23 cellular contexts compared by ENCODE assay signal in the genomic region with DNA sequence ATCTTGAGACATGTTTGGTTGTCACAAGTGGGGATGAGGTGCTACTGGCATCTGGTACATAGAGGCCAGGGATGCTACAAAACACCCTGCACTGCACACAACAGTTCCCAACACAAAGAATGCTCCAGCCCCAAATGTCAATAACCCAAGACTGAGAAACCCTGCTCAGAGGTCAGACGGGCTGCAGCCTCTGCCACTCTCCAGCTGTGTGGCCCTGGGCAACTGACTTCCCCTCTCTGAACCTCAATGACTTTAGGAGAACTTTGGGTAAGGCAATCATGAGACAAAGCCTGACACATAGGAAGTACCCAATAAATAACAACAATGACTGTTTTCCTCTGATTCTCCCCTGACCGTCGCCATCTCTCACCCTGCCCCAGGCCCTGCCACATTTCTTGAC.
"Had no signal": no experiment of that assay in that cellular context is flagged by ENCODE, and none has a peak within 500 bp of the region (broad histone marks: within the 10 kb centered on the region; RNA-seq: fewer than 3 reads in every experiment).

No MANE protein-coding gene starts in this region.

- H3K36me3 ChIP-seq: gastroesophageal sphincter, heart right ventricle, right atrium auricular region, tibial nerve, uterus had no signal

- H3K9me3 ChIP-seq: gastroesophageal sphincter, heart right ventricle, mucosa of descending colon, psoas muscle, right atrium auricular region, tibial nerve, uterus had no signal

- H3K27me3 Mint-ChIP-seq: activated CD4-positive, alpha-beta memory T cell treated with anti-CD3 and anti-CD28 coated beads for 36 hours; activated naive CD8-positive, alpha-beta T cell treated with anti-CD3 and anti-CD28 coated beads, Interleukin-2, amount 10 ng/mL, durations not matched to agents 7 days and 5 days; stimulated activated naive CD8-positive, alpha-beta T cell treated with anti-CD3 and anti-CD28 coated beads, Interleukin-15, amount 100 ng/mL, for 72 hours had no signal

- H3K27ac ChIP-seq: epithelial cell of prostate, gastroesophageal sphincter, heart right ventricle, psoas muscle, right atrium auricular region, tibial nerve, uterus had no signal

- H3K4me3 Mint-ChIP-seq: activated CD4-positive, alpha-beta memory T cell treated with anti-CD3 and anti-CD28 coated beads for 36 hours; activated naive CD8-positive, alpha-beta T cell treated with anti-CD3 and anti-CD28 coated beads, Interleukin-2, amount 10 ng/mL, durations not matched to agents 7 days and 5 days; stimulated activated naive CD8-positive, alpha-beta T cell treated with anti-CD3 and anti-CD28 coated beads, Interleukin-15, amount 100 ng/mL, for 72 hours; T-helper 1 cell treated with Interleukin-12 subunit alpha and Interleukin-12 subunit beta and Interleukin-4 antibody, amounts not matched to agents 30 μg/mL and 1 μg/mL, for 36 hours had no signal

- DNase-seq: activated CD4-positive, alpha-beta memory T cell treated with anti-CD3 and anti-CD28 coated beads for 36 hours; activated CD4-positive, alpha-beta T cell treated with anti-CD3 and anti-CD28 coated beads for 48 hours; activated naive CD4-positive, alpha-beta T cell treated with Interleukin-2 at 50 U/mL for 16 hours; activated naive CD8-positive, alpha-beta T cell treated with anti-CD3 and anti-CD28 coated beads, Interleukin-2, amount 10 ng/mL, durations not matched to agents 7 days and 5 days; activated T-cell treated with anti-CD3 and anti-CD28 coated beads, Interleukin-2, amount 50 U/mL, for 48 hours; amniotic stem cell; cortex of kidney; heart right ventricle; islet precursor cell; left colon; mesenchymal stem cell; mucosa of descending colon; psoas muscle; stimulated activated CD4-positive, alpha-beta T cell treated with anti-CD3 and anti-CD28 coated beads, Interleukin-12 subunit alpha, Interleukin-12 subunit beta, amount 100 ng/mL, for 4 hours; stimulated activated CD4-positive, alpha-beta T cell treated with anti-CD3 and anti-CD28 coated beads, Interleukin-4, amount 100 ng/mL, for 4 hours; stimulated activated naive CD8-positive, alpha-beta T cell treated with anti-CD3 and anti-CD28 coated beads, Interleukin-15, amount 100 ng/mL, for 72 hours; T1000; uterus had no signal

- H3K4me1 ChIP-seq: uterus had no signal

- H3K36me3 Mint-ChIP-seq: activated CD4-positive, alpha-beta memory T cell treated with anti-CD3 and anti-CD28 coated beads for 36 hours; activated naive CD8-positive, alpha-beta T cell treated with anti-CD3 and anti-CD28 coated beads, Interleukin-2, amount 10 ng/mL, durations not matched to agents 7 days and 5 days had no signal

- H3K4me3 ChIP-seq: gastroesophageal sphincter, heart right ventricle, mucosa of descending colon, psoas muscle, right atrium auricular region, tibial nerve, uterus had no signal

- H3K9me3 Mint-ChIP-seq: activated CD4-positive, alpha-beta memory T cell treated with anti-CD3 and anti-CD28 coated beads for 36 hours; activated naive CD8-positive, alpha-beta T cell treated with anti-CD3 and anti-CD28 coated beads, Interleukin-2, amount 10 ng/mL, durations not matched to agents 7 days and 5 days; T-helper 1 cell treated with Interleukin-12 subunit alpha and Interleukin-12 subunit beta and Interleukin-4 antibody, amounts not matched to agents 30 μg/mL and 1 μg/mL, for 36 hours had no signal

- H3K27me3 ChIP-seq: gastroesophageal sphincter, heart right ventricle, right atrium auricular region, tibial nerve, uterus had no signal

- ATAC-seq: gastroesophageal sphincter; heart right ventricle; left colon; mucosa of descending colon; psoas muscle; stimulated activated naive CD8-positive, alpha-beta T cell treated with anti-CD3 and anti-CD28 coated beads, Interleukin-15, amount 100 ng/mL, for 72 hours had no signal

- H3K27ac Mint-ChIP-seq: activated CD4-positive, alpha-beta memory T cell treated with anti-CD3 and anti-CD28 coated beads for 36 hours; activated naive CD8-positive, alpha-beta T cell treated with anti-CD3 and anti-CD28 coated beads, Interleukin-2, amount 10 ng/mL, durations not matched to agents 7 days and 5 days; stimulated activated naive CD8-positive, alpha-beta T cell treated with anti-CD3 and anti-CD28 coated beads, Interleukin-15, amount 100 ng/mL, for 72 hours; T-helper 1 cell treated with Interleukin-12 subunit alpha and Interleukin-12 subunit beta and Interleukin-4 antibody, amounts not matched to agents 30 μg/mL and 1 μg/mL, for 36 hours had no signal
